ENCODE assay signal across 8 cellular contexts in genomic region chr7:112869111-112869774, GRCh38.
DNase-seq lines count a peak whose midpoint lies in the region; FAIRE-seq and TF ChIP-seq lines count a peak whose summit lies in the region.

No MANE protein-coding gene starts in this region.

- H3K4me3 Mint-ChIP-seq in nephron: no peak overlapping the region

- no peaks in the 10 kb centered on the region for H3K27me3 Mint-ChIP-seq in nephron (ENCODE audit: low read depth)

- H3F3A ChIP-seq in Loucy (ENCODE audit: low read depth): no peaks in the 10 kb centered on the region

- peaks cover 7% of the 10 kb centered on the region; the same call in 1 of the 2 replicates for H3K36me3 ChIP-seq in Loucy (ENCODE audit: insufficient read depth, low read length)
- H3K36me3 ChIP-seq in effector memory CD4-positive, alpha-beta T cell (ENCODE audit: control insufficient read depth, insufficient read depth, low read length): no peaks in the 10 kb centered on the region
- H3K36me3 ChIP-seq in tibial artery: no peaks in the 10 kb centered on the region

- peaks cover 41% of the 10 kb centered on the region for H3K9me3 Mint-ChIP-seq in nephron

- H3K4me1 ChIP-seq in Loucy (ENCODE audit: insufficient read depth, low read length, poor library complexity, severe bottlenecking): no peaks in the 10 kb centered on the region
- H3K4me1 ChIP-seq in effector memory CD4-positive, alpha-beta T cell (ENCODE audit: control insufficient read depth, insufficient read depth, low read length, poor library complexity, severe bottlenecking): no peaks in the 10 kb centered on the region
- H3K4me1 ChIP-seq in tibial artery: no peaks in the 10 kb centered on the region

- peaks cover 8% of the 10 kb centered on the region for H3K4me1 Mint-ChIP-seq in nephron

- peaks cover 57% of the 10 kb centered on the region for H3K79me2 ChIP-seq in Loucy (ENCODE audit: insufficient read depth, low read length)

- intact Hi-C loops in tibial artery (cut with DNase I; ENCODE audit: low total_unique reads): no loop called here

- peak; percentile 37 for FAIRE-seq in GM19239 (lab: Jason Lieb, UNC)

- H3K27ac ChIP-seq in effector memory CD4-positive, alpha-beta T cell (ENCODE audit: insufficient read depth, low read length, poor library complexity, severe bottlenecking): no peak overlapping the region
- no peak overlapping the region for H3K27ac ChIP-seq in tibial artery

- no peak overlapping the region for H2AFZ ChIP-seq in Loucy (ENCODE audit: low read length)

- H3K9me2 ChIP-seq in Loucy (replicated peaks; ENCODE audit: low read depth, low read length): no peaks in the 10 kb centered on the region

- TF ChIP-seq CTCF in Loucy (conservative IDR thresholded peaks at IDR 0.05; ENCODE audit: low read length) (peak; percentile 99), nephron (IDR thresholded peaks at IDR 0.05; ENCODE audit: unreplicated experiment in 3 of 3) (peak; percentile 25 to 45 (median 26)), tibial artery (IDR thresholded peaks at IDR 0.05) (peak in 1 of 2 experiments; percentile 17)

- H3K9ac ChIP-seq in Loucy (ENCODE audit: low read depth, low read length, poor library complexity, severe bottlenecking): no peak overlapping the region

- H3K27me3 ChIP-seq in Loucy (ENCODE audit: insufficient read depth, low read length, poor library complexity, severe bottlenecking) (no peaks in the 10 kb centered on the region), tibial artery (no peaks in the 10 kb centered on the region)
- no peaks in the 10 kb centered on the region for H3K27me3 ChIP-seq in effector memory CD4-positive, alpha-beta T cell (replicated peaks; ENCODE audit: control insufficient read depth, insufficient read depth, low read length, poor library complexity, severe bottlenecking)

- no peaks in the 10 kb centered on the region for H3K9me3 ChIP-seq in Loucy (ENCODE audit: insufficient read depth, low read depth, low read length)
- no peaks in the 10 kb centered on the region for H3K9me3 ChIP-seq in effector memory CD4-positive, alpha-beta T cell (ENCODE audit: control insufficient read depth, low read length)
- H3K9me3 ChIP-seq in tibial artery: no peaks in the 10 kb centered on the region

- H3K4me2 ChIP-seq in Loucy (ENCODE audit: low read depth, low read length, poor library complexity, severe bottlenecking): no peak overlapping the region

- H3K36me3 Mint-ChIP-seq in nephron (ENCODE audit: low read depth): peaks cover 54% of the 10 kb centered on the region

- H3K27ac Mint-ChIP-seq in nephron: no peak overlapping the region

- H4K20me1 ChIP-seq in Loucy (ENCODE audit: insufficient read depth, low read length, poor library complexity, severe bottlenecking): peaks cover 14% of the 10 kb centered on the region

- no peak overlapping the region for H3K4me3 ChIP-seq in Loucy (ENCODE audit: low read length, poor library complexity, severe bottlenecking)
- no peak overlapping the region for H3K4me3 ChIP-seq in effector memory CD4-positive, alpha-beta T cell (ENCODE audit: insufficient read depth, low read depth, low read length, poor library complexity, severe bottlenecking)
- H3K4me3 ChIP-seq in tibial artery: no peak overlapping the region

- DNase-seq in AG08396 (ENCODE audit: low spot score): peak; percentile 55
- DNase-seq in GM19239 (ENCODE audit: insufficient read length, low spot score): peak; percentile 25
- DNase-seq in activated CD4-positive, alpha-beta T cell treated with anti-CD3 and anti-CD28 coated beads for 4 hours: peak; percentile 4 to 36
- peak; percentile 7 to 34 (median 9) for DNase-seq in effector memory CD4-positive, alpha-beta T cell
- DNase-seq in tibial artery: no peak
- DNase-seq in Ammon's horn (ENCODE audit: low spot score): no peak

Comparison
In these comparisons a context has a peak if more than half of its experiments do, and no peak if none do; other contexts are left out.
1. DNase-seq: peak in AG08396 (single experiment), GM19239 (single experiment), activated CD4-positive, alpha-beta T cell treated with anti-CD3 and anti-CD28 coated beads for 4 hours (2 of 2) and effector memory CD4-positive, alpha-beta T cell (3 of 3); none in tibial artery (0 of 2) and Ammon's horn (single experiment).